In the genomic region with DNA sequence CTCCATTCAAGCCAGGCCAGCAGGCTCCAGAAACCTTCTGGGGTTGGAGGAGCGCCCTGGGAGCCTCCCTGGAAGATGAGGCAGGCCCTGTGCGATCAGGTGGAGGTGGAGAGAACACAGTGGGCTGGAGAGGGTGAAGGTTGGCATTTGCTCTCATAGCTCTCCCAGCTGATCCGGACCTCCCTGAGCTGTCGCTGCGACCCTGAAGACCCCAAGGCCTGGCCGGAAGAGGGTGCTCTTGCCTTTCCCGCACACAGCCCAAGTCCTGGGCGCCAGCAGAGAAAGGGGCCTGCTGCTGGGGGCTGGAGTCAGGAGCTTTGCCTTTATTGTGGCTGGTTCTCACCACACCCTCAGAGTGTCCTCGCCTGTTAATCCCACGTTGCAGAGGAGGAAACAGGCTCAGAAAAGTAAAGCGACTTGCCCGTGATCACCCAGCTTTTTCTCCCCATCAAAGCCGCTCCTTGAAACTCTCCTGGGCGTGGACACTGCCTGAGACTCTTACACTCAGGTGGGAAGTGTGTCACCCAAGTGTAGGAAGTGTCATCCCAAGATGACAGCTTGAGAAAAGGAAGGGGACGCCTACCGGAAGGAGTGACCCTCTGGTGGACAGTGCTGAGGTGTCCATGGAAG, we compare ENCODE assay signal across 8 cellular contexts. TPM values are rescaled to one million over a fixed set of nuclear protein-coding genes. Genes with fewer than 3 reads are reported as not detected.
DNase-seq lines count a peak whose midpoint lies in the region; ATAC-seq and TF ChIP-seq lines count a peak whose summit lies in the region.

No MANE protein-coding gene starts in this region.

- H3K4me3 ChIP-seq in endodermal cell (ENCODE audit: low read length) = no peak overlapping the region

- no peak overlapping the region for H3K27ac Mint-ChIP-seq in endodermal cell
- no peak overlapping the region for H3K27ac Mint-ChIP-seq in mesothelial cell of epicardium

- H3K36me3 Mint-ChIP-seq in endodermal cell (ENCODE audit: low read depth) (no peaks in the 10 kb centered on the region), mesothelial cell of epicardium (no peaks in the 10 kb centered on the region)
- no peaks in the 10 kb centered on the region for H3K36me3 Mint-ChIP-seq in activated T-cell treated with anti-CD3 and anti-CD28 coated beads, Interleukin-2, amount 50 U/mL, for 4 hours (ENCODE audit: insufficient read depth)

- H3K9me3 ChIP-seq in endodermal cell (ENCODE audit: control insufficient read depth, low read length) = no peaks in the 10 kb centered on the region

- H3K4me3 Mint-ChIP-seq in endodermal cell (no peak overlapping the region), mesothelial cell of epicardium (no peak overlapping the region)
- H3K4me3 Mint-ChIP-seq in activated T-cell treated with anti-CD3 and anti-CD28 coated beads, Interleukin-2, amount 50 U/mL, for 4 hours = no peak overlapping the region

- H3K4me1 Mint-ChIP-seq in endodermal cell (peaks cover 18% of the 10 kb centered on the region), mesothelial cell of epicardium (peaks cover 30% of the 10 kb centered on the region)
- peaks cover 15% of the 10 kb centered on the region for H3K4me1 Mint-ChIP-seq in activated T-cell treated with anti-CD3 and anti-CD28 coated beads, Interleukin-2, amount 50 U/mL, for 4 hours (ENCODE audit: low read depth)

- ATAC-seq in activated T-cell treated with anti-CD3 and anti-CD28 coated beads, Interleukin-2, amount 50 U/mL, for 4 hours = no peak
- ATAC-seq in GM21360 (IDR thresholded peaks at IDR 0.05; ENCODE audit: unreplicated experiment) (no peak), GM19328 (IDR thresholded peaks at IDR 0.05; ENCODE audit: unreplicated experiment) (no peak), omental fat pad (ENCODE audit: low FRiP score) (no peak)

- H3K27ac ChIP-seq in endodermal cell (ENCODE audit: low read depth, low read length) = no peak overlapping the region

- H3K36me3 ChIP-seq in endodermal cell (ENCODE audit: control insufficient read depth, insufficient read depth, low read length) = no peaks in the 10 kb centered on the region

- H3K4me1 ChIP-seq in endodermal cell (ENCODE audit: control insufficient read depth, insufficient read depth, low read length) = peaks cover 6% of the 10 kb centered on the region

- peak in 10 of 14 donors; percentile 15 to 77 (median 38) for DNase-seq in C1 segment of cervical spinal cord (lab: John Stamatoyannopoulos, UW)
- peak; percentile 28 for DNase-seq in NCI-H1694 treated with DMSO at 0.1 percent for 48 hours (lab: John Stamatoyannopoulos, UW)
- peak; percentile 90 for DNase-seq in endodermal cell
- peak; percentile 42 to 64 for DNase-seq in mesothelial cell of epicardium (ENCODE audit: low spot score in 2 of 2, unreplicated experiment in 2 of 2)
- no peak for DNase-seq in activated T-cell treated with anti-CD3 and anti-CD28 coated beads, Interleukin-2, amount 50 U/mL, for 4 hours
- no peak for DNase-seq in omental fat pad (ENCODE audit: low spot score)

- no peak overlapping the region for H3K9ac ChIP-seq in endodermal cell (ENCODE audit: extremely low read depth, low read length, poor library complexity, severe bottlenecking)

- H3K9me3 Mint-ChIP-seq in endodermal cell = no peaks in the 10 kb centered on the region
- H3K9me3 Mint-ChIP-seq in mesothelial cell of epicardium = no peaks in the 10 kb centered on the region
- H3K9me3 Mint-ChIP-seq in activated T-cell treated with anti-CD3 and anti-CD28 coated beads, Interleukin-2, amount 50 U/mL, for 4 hours = no peaks in the 10 kb centered on the region

- TF ChIP-seq CTCF in endodermal cell (conservative IDR thresholded peaks at IDR 0.05) (peak; percentile 85), mesothelial cell of epicardium (IDR thresholded peaks at IDR 0.05; ENCODE audit: unreplicated experiment) (no peak), omental fat pad (IDR thresholded peaks at IDR 0.05) (no peak)

- 36 to 42% methylated on average over 14 to 16 of the region's 16 CpGs for WGBS in endodermal cell (ENCODE audit: insufficient coverage in 1 of 2, insufficient read length in 1 of 2), 2 experiments

- H3K27me3 ChIP-seq in endodermal cell (ENCODE audit: control insufficient read depth, insufficient read depth, low read length, poor library complexity, severe bottlenecking) = no peaks in the 10 kb centered on the region

- peaks cover 12% of the 10 kb centered on the region for H3K27me3 Mint-ChIP-seq in endodermal cell (ENCODE audit: insufficient read depth)
- peaks cover 1% of the 10 kb centered on the region for H3K27me3 Mint-ChIP-seq in mesothelial cell of epicardium (ENCODE audit: low read depth)
- H3K27me3 Mint-ChIP-seq in activated T-cell treated with anti-CD3 and anti-CD28 coated beads, Interleukin-2, amount 50 U/mL, for 4 hours (ENCODE audit: low read depth) = no peaks in the 10 kb centered on the region

RNA-seq across cellular contexts. Expression of a gene that starts 8.6 kb away (rescaled TPM):
- 1,000 to 10,000 TPM; 1,325 to 1,600 TPM for total RNA-seq in endodermal cell
- polyA plus RNA-seq in endodermal cell (2013, experiment 1 of 2) = 1,775 TPM
- polyA plus RNA-seq in endodermal cell (2013, experiment 2 of 2) = 1,656 TPM
- 1,237 to 1,322 TPM (median 1,301 TPM) in 3 replicates for total RNA-seq in mesothelial cell of epicardium
- 1,000 to 10,000 TPM; 1,732 to 1,841 (median 1,813) TPM for total RNA-seq in activated T-cell treated with anti-CD3 and anti-CD28 coated beads, Interleukin-2, amount 50 U/mL, for 4 hours
- 1,000 to 10,000 TPM; 1,723 to 2,189 (median 1,972) TPM for total RNA-seq in omental fat pad

RNA-seq across cellular contexts. Expression of a gene that starts 20.9 kb away (rescaled TPM):
- total RNA-seq in endodermal cell (10 to 100 TPM; 58.2 to 69.4 TPM), mesothelial cell of epicardium (47.8 to 59.0 TPM (median 58.7 TPM) in 3 replicates), omental fat pad (10 to 100 TPM; 34.0 to 57.7 (median 52.1) TPM)
- polyA plus RNA-seq in endodermal cell (2013, experiment 1 of 2) = 26.0 TPM
- 22.8 TPM for polyA plus RNA-seq in endodermal cell (2013, experiment 2 of 2)
- total RNA-seq in activated T-cell treated with anti-CD3 and anti-CD28 coated beads, Interleukin-2, amount 50 U/mL, for 4 hours = 10 to 100 TPM; 47.6 to 58.1 (median 55.9) TPM

RNA-seq across cellular contexts. Expression of a gene that starts 29.4 kb away (rescaled TPM):
- 10 to 100 TPM in 1 of 2 donors, 1 to 10 TPM in 1; 9.6 to 10.1 TPM for total RNA-seq in endodermal cell
- polyA plus RNA-seq in endodermal cell (2013, experiment 1 of 2) = 14.9 TPM
- 15.1 TPM for polyA plus RNA-seq in endodermal cell (2013, experiment 2 of 2)
- 13.7 to 15.5 TPM (median 14.8 TPM) in 3 replicates for total RNA-seq in mesothelial cell of epicardium
- 10 to 100 TPM; 11.8 to 19.7 (median 12.6) TPM for total RNA-seq in activated T-cell treated with anti-CD3 and anti-CD28 coated beads, Interleukin-2, amount 50 U/mL, for 4 hours
- 10 to 100 TPM; 19.0 to 53.4 (median 24.5) TPM for total RNA-seq in omental fat pad

RNA-seq across cellular contexts. Expression of a gene that starts 30.4 kb away (rescaled TPM):
- total RNA-seq in endodermal cell (10 to 100 TPM; 11.4 to 12.9 TPM), mesothelial cell of epicardium (25.9 to 27.2 TPM (median 26.0 TPM) in 3 replicates), omental fat pad (10 to 100 TPM; 57.3 to 87.1 (median 80.9) TPM)
- 10.4 TPM for polyA plus RNA-seq in endodermal cell (2013, experiment 1 of 2)
- 8.6 TPM for polyA plus RNA-seq in endodermal cell (2013, experiment 2 of 2)
- 10 to 100 TPM; 27.4 to 30.9 (median 28.5) TPM for total RNA-seq in activated T-cell treated with anti-CD3 and anti-CD28 coated beads, Interleukin-2, amount 50 U/mL, for 4 hours

RNA-seq across cellular contexts. Expression of a gene that starts 37.0 kb away (rescaled TPM):
- total RNA-seq in endodermal cell (10 to 100 TPM; 54.1 to 68.1 TPM), mesothelial cell of epicardium (58.3 to 62.0 TPM (median 59.8 TPM) in 3 replicates), omental fat pad (10 to 100 TPM; 21.4 to 84.0 (median 23.4) TPM)
- polyA plus RNA-seq in endodermal cell (2013, experiment 1 of 2) = 184 TPM
- 158 TPM for polyA plus RNA-seq in endodermal cell (2013, experiment 2 of 2)
- 10 to 100 TPM in 2 of 3 donors, 1 to 10 TPM in 1; 9.8 to 12.3 (median 10.4) TPM for total RNA-seq in activated T-cell treated with anti-CD3 and anti-CD28 coated beads, Interleukin-2, amount 50 U/mL, for 4 hours

Comparison
In these comparisons a context has a peak if more than half of its experiments do, and no peak if none do; other contexts are left out.
1. DNase-seq: peak in C1 segment of cervical spinal cord (10 of 14), NCI-H1694 treated with DMSO at 0.1 percent for 48 hours (single experiment), endodermal cell (single experiment) and mesothelial cell of epicardium (2 of 2); none in activated T-cell treated with anti-CD3 and anti-CD28 coated beads, Interleukin-2, amount 50 U/mL, for 4 hours (single experiment) and omental fat pad (single experiment).